ENCODE assay signal across 9 cellular contexts in the genomic region with DNA sequence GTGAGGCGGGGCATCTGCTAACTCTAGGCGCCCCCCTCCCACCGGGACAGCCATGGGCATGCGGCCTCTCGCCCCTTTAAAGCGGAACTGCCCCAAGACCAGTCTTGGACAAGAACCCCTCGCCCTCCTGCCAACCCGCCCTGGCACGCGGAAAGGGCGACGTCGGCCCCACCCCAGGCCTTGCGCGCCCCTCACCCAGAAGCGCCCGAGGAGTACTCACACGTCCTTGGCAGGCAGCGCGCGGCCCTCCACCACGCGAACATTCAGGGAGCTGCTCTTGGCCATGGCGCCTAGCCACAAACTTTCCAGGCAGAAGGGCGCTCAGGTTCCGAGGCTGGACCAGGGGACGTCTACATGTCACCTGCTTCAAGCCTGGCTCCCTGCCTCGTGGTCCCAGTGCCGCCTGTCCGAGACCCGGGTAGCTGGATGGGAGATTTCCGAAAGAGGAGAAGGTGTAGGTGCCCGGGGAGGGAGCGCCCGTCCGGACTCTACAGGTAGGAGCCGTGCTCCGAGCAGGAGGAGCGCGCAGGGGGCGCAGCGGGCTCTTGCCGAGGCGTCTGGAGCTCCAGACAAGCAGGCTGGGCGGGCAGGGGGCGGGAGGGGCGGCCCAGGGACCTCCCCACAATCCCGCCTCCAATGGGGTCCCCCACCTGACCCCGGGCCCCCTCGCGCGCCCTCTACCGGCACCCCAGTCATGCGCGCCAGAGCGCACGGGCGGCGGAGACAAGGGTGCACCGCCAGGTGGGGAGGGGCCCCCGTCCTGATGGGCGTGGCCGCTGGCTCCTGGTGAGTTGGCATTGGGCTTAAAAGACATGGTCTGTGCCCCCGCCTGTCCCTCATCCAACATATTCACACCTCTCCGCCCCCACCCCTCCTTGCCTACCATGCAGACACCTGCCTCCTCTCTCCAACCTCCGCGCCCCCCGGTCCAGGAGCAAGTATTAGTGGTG. TPM values are rescaled to one million over a fixed set of nuclear protein-coding genes. Genes with fewer than 3 reads are reported as not detected.
DNase-seq lines count a peak whose midpoint lies in the region; ATAC-seq, FAIRE-seq and TF ChIP-seq lines count a peak whose summit lies in the region.
"Had no signal": no experiment of that assay in that cellular context is flagged by ENCODE, and none has a peak within 500 bp of the region (broad histone marks: within the 10 kb centered on the region; RNA-seq: fewer than 3 reads in every experiment).

A gene with protein sequence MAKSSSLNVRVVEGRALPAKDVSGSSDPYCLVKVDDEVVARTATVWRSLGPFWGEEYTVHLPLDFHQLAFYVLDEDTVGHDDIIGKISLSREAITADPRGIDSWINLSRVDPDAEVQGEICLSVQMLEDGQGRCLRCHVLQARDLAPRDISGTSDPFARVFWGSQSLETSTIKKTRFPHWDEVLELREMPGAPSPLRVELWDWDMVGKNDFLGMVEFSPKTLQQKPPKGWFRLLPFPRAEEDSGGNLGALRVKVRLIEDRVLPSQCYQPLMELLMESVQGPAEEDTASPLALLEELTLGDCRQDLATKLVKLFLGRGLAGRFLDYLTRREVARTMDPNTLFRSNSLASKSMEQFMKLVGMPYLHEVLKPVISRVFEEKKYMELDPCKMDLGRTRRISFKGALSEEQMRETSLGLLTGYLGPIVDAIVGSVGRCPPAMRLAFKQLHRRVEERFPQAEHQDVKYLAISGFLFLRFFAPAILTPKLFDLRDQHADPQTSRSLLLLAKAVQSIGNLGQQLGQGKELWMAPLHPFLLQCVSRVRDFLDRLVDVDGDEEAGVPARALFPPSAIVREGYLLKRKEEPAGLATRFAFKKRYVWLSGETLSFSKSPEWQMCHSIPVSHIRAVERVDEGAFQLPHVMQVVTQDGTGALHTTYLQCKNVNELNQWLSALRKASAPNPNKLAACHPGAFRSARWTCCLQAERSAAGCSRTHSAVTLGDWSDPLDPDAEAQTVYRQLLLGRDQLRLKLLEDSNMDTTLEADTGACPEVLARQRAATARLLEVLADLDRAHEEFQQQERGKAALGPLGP (minus strand): TSS at position 584 of the 950 bp plus-strand sequence. CDS start 299 bp downstream, at position 285.

- H3K9me3 ChIP-seq in smooth muscle cell (replicated peaks; ENCODE audit: low read depth), result no peaks in the 10 kb centered on the region

- ATAC-seq in HG03442 (IDR thresholded peaks at IDR 0.05; ENCODE audit: unreplicated experiment), result no peak

- DNase-seq in SIG-M5 treated with dmso at 0.1 percent for 504 hours (lab: John Stamatoyannopoulos, UW; ENCODE audit: unreplicated experiment) (peak; percentile 38), SIG-M5 (lab: John Stamatoyannopoulos, UW) (no peak), NCI-H526 treated with DMSO at 0.1 percent for 48 hours (lab: John Stamatoyannopoulos, UW) (peak; percentile 34), activated T-cell treated with anti-CD3 and anti-CD28 coated beads for 4 hours (peak; percentile 64), frontal cortex (ENCODE audit: low spot score in 2 of 2) (peak; percentile 70 to 72), smooth muscle cell (lab: John Stamatoyannopoulos, UW; ENCODE audit: unreplicated experiment) (no peak), EL (no peak)

- no peak within 1 kb of the TSS for H2AFZ ChIP-seq in smooth muscle cell (ENCODE audit: low read depth)

- H3K36me3 ChIP-seq in smooth muscle cell (ENCODE audit: low read depth), result no peaks in the 10 kb centered on the region

- 9% methylated on average over 42 of the region's 68 CpGs for WGBS in smooth muscle cell (ENCODE audit: low lambda C conversion rate)

- no peak within 1 kb of the TSS for H3K9ac ChIP-seq in smooth muscle cell (ENCODE audit: low read depth)

- no peaks in the 10 kb centered on the region for H3K4me1 ChIP-seq in smooth muscle cell (ENCODE audit: low read depth)

- TF ChIP-seq CTCF in smooth muscle cell (IDR thresholded peaks at IDR 0.05; ENCODE audit: borderline replicate concordance, insufficient read depth, poor library complexity, severe bottlenecking), result peak; percentile 38

- no peaks in the 10 kb centered on the region for H3K79me2 ChIP-seq in smooth muscle cell (ENCODE audit: low read depth)

- FAIRE-seq in frontal cortex (lab: Jason Lieb, UNC), result no peak

- H3K27me3 ChIP-seq in smooth muscle cell (ENCODE audit: low read depth), result peaks cover 16% of the 10 kb centered on the region

- H3K4me3 ChIP-seq in smooth muscle cell, result no peak within 1 kb of the TSS

- H3F3A ChIP-seq in smooth muscle cell (ENCODE audit: low read depth), result no peaks in the 10 kb centered on the region

- H3K4me2 ChIP-seq in smooth muscle cell, result peak within 1 kb of the TSS; percentile 73

- no peak within 1 kb of the TSS for H3K27ac ChIP-seq in smooth muscle cell (ENCODE audit: low read depth)

- no peaks in the 10 kb centered on the region for H4K20me1 ChIP-seq in smooth muscle cell (ENCODE audit: low read depth)

RNA-seq across cellular contexts. Expression of the gene that starts here (rescaled TPM):
- total RNA-seq in frontal cortex, result 4.9 TPM
- total RNA-seq in smooth muscle cell, result not detected in 2 replicates
- not detected in 2 replicates for polyA plus RNA-seq in smooth muscle cell
- total RNA-seq: fibroblast of lung had no signal
- polyA plus RNA-seq: fibroblast of lung had no signal

Comparison
In these comparisons a context has a peak if more than half of its experiments do, and no peak if none do; other contexts are left out.
1. DNase-seq: peak in SIG-M5 treated with dmso at 0.1 percent for 504 hours (single experiment), NCI-H526 treated with DMSO at 0.1 percent for 48 hours (single experiment), activated T-cell treated with anti-CD3 and anti-CD28 coated beads for 4 hours (single experiment) and frontal cortex (2 of 2); none in SIG-M5 (single experiment), smooth muscle cell (single experiment) and EL (single experiment).